ENCODE assay signal across 18 cellular contexts in genomic region chr6:39804666-39805065, GRCh38. TPM values are rescaled to one million over a fixed set of nuclear protein-coding genes. Genes with fewer than 3 reads are reported as not detected.
DNase-seq lines count a peak whose midpoint lies in the region; FAIRE-seq and TF ChIP-seq lines count a peak whose summit lies in the region.
"Had no signal": no experiment of that assay in that cellular context is flagged by ENCODE, and none has a peak within 500 bp of the region (broad histone marks: within the 10 kb centered on the region; RNA-seq: fewer than 3 reads in every experiment).

No MANE protein-coding gene starts in this region.

- H2BK5ac ChIP-seq in H9 (ENCODE audit: insufficient read length, low read length) = no peak overlapping the region

- no peaks in the 10 kb centered on the region for H3K9me3 ChIP-seq in H9 (ENCODE audit: control insufficient read depth, low read depth, low read length)
- H3K9me3 ChIP-seq: colonic mucosa, psoas muscle, vagina had no signal

- H2BK20ac ChIP-seq in H9 (ENCODE audit: low read depth, low read length, poor library complexity, severe bottlenecking) = no peak overlapping the region

- no peak overlapping the region for H3T11ph ChIP-seq in H9 (ENCODE audit: low read length)

- H4K91ac ChIP-seq in H9 (ENCODE audit: insufficient read length, low read depth, low read length) = no peak overlapping the region

- H3K27ac ChIP-seq in epithelial cell of prostate (no peak overlapping the region), H9 (ENCODE audit: insufficient read length, low read depth, low read length) (no peak overlapping the region), caudate nucleus (ENCODE audit: low read depth, low read length) (no peak overlapping the region)
- H3K27ac ChIP-seq: colonic mucosa, psoas muscle, vagina had no signal

- H4K8ac ChIP-seq in H9 (replicated peaks; ENCODE audit: insufficient read length, low read depth, low read length) = no peak overlapping the region

- POLR2A ChIA-PET in BJ (lab: Charles Lee) = no interaction called here

- H3K18ac ChIP-seq in H9 (ENCODE audit: insufficient read length, low read depth, low read length) = no peak overlapping the region

- no peak overlapping the region for H3K9ac ChIP-seq in H9 (ENCODE audit: extremely low read depth, insufficient read length, low read length)

- no peak overlapping the region for H3K14ac ChIP-seq in H9 (ENCODE audit: insufficient read depth, low read length)

- no peak overlapping the region for H2BK120ac ChIP-seq in H9 (ENCODE audit: low read depth, low read length, poor library complexity, severe bottlenecking)

- no peak overlapping the region for H3K23ac ChIP-seq in H9 (ENCODE audit: insufficient read length, low read depth, low read length)

- H3K4me1 Mint-ChIP-seq in osteocyte (ENCODE audit: unreplicated experiment) (peaks cover 61% of the 10 kb centered on the region), H9 (peaks cover 8 to 19% of the 10 kb centered on the region in 2 experiments)
- H3K4me1 Mint-ChIP-seq: activated naive CD4-positive, alpha-beta T cell treated with anti-CD3 and anti-CD28 coated beads, Interleukin-2, amount 50 U/mL, for 24 hours; immature natural killer cell had no signal

- no peak overlapping the region for H2AK5ac ChIP-seq in H9 (ENCODE audit: insufficient read length, low read length)

- peaks cover 3% of the 10 kb centered on the region; the same call in 1 of the 2 replicates for H3K4me1 ChIP-seq in H9 (ENCODE audit: insufficient read depth, low read length)
- H3K4me1 ChIP-seq: colonic mucosa had no signal

- no peaks in the 10 kb centered on the region for H3K9me3 Mint-ChIP-seq in osteocyte (ENCODE audit: unreplicated experiment)
- H3K9me3 Mint-ChIP-seq in H9 = no peaks in the 10 kb centered on the region
- H3K9me3 Mint-ChIP-seq: activated naive CD4-positive, alpha-beta T cell treated with anti-CD3 and anti-CD28 coated beads, Interleukin-2, amount 50 U/mL, for 24 hours; immature natural killer cell; WTC11 had no signal

- H2BK15ac ChIP-seq in H9 (ENCODE audit: low read depth, low read length) = no peak overlapping the region

- peaks cover 1% of the 10 kb centered on the region; the same call in 1 of the 2 replicates for H3K36me3 ChIP-seq in BJ (ENCODE audit: control insufficient read depth, insufficient read depth, low read length)
- H3K36me3 ChIP-seq: colonic mucosa, vagina had no signal

- H2BK12ac ChIP-seq in H9 (ENCODE audit: insufficient read length, low read depth, low read length) = no peak overlapping the region

- DNase-seq in BJ (ENCODE audit: low read depth) (peak; percentile 82), RCC 7860 (ENCODE audit: low spot score) (peak; percentile 38), epithelial cell of prostate (ENCODE audit: low read depth, low spot score) (peak; percentile 37), medulla oblongata (ENCODE audit: extremely low spot score) (peak; percentile 39), osteocyte (ENCODE audit: extremely low spot score, unreplicated experiment) (no peak), H9 (no peak), epidermal melanocyte (ENCODE audit: insufficient read length, low spot score) (no peak), caudate nucleus (lab: John Stamatoyannopoulos, UW) (no peak)
- DNase-seq: activated CD8-positive, alpha-beta memory T cell treated with anti-CD3 and anti-CD28 coated beads, Interleukin-2, amount 50 U/mL, for 4 hours; colonic mucosa; foreskin melanocyte; immature natural killer cell; NCI-H2081 treated with DMSO at 0.1 percent for 48 hours; psoas muscle; stimulated activated CD4-positive, alpha-beta T cell treated with anti-CD3 and anti-CD28 coated beads, Interleukin-1b, Interleukin-23, amount 100 ng/mL, for 48 hours had no signal

- no peak for FAIRE-seq in RCC 7860 (lab: Jason Lieb, UNC)

- H3K4me2 ChIP-seq in H9 (ENCODE audit: insufficient read depth, insufficient read length, low read length) = no peak overlapping the region

- H3K27me3 ChIP-seq in BJ (ENCODE audit: control insufficient read depth, insufficient read depth, low read length) = no peaks in the 10 kb centered on the region
- no peaks in the 10 kb centered on the region for H3K27me3 ChIP-seq in H9 (ENCODE audit: insufficient read depth, low read length)
- H3K27me3 ChIP-seq: colonic mucosa, vagina had no signal

- H3K27me3 Mint-ChIP-seq in osteocyte (ENCODE audit: unreplicated experiment) (no peaks in the 10 kb centered on the region), H9 (ENCODE audit: low read depth) (peaks cover 2% of the 10 kb centered on the region; the same call in 1 of the 2 replicates)

- no peaks in the 10 kb centered on the region for H4K20me1 ChIP-seq in H9 (ENCODE audit: control insufficient read depth, insufficient read depth, insufficient read length)

- H3K4ac ChIP-seq in H9 (ENCODE audit: low read depth, low read length) = no peak overlapping the region

- no peak overlapping the region for H3K27ac Mint-ChIP-seq in osteocyte (ENCODE audit: unreplicated experiment)
- no peak overlapping the region for H3K27ac Mint-ChIP-seq in H9
- H3K27ac Mint-ChIP-seq: activated naive CD4-positive, alpha-beta T cell treated with anti-CD3 and anti-CD28 coated beads, Interleukin-2, amount 50 U/mL, for 24 hours; immature natural killer cell; WTC11 had no signal

- H3K4me3 Mint-ChIP-seq in osteocyte (ENCODE audit: unreplicated experiment) = no peak overlapping the region
- no peak overlapping the region for H3K4me3 Mint-ChIP-seq in H9
- H3K4me3 Mint-ChIP-seq: activated naive CD4-positive, alpha-beta T cell treated with anti-CD3 and anti-CD28 coated beads, Interleukin-2, amount 50 U/mL, for 24 hours; immature natural killer cell; WTC11 had no signal

- H3K79me2 ChIP-seq in H9 (ENCODE audit: insufficient read depth, low read length) = no peaks in the 10 kb centered on the region

- no peak overlapping the region for H3K4me3 ChIP-seq in BJ (ENCODE audit: low read depth, low read length)
- H3K4me3 ChIP-seq: colonic mucosa, psoas muscle, vagina had no signal

- WGBS in H9 (ENCODE audit: extremely low coverage, insufficient read length, low lambda C conversion rate) = no CpG with 5 or more reads among the region's 3 CpGs

- H3K36me3 Mint-ChIP-seq in osteocyte (ENCODE audit: unreplicated experiment) (peaks cover 13% of the 10 kb centered on the region), H9 (ENCODE audit: insufficient read depth in 1 of 3, low read depth in 3 of 3) (no peaks in the 10 kb centered on the region)
- H3K36me3 Mint-ChIP-seq: activated naive CD4-positive, alpha-beta T cell treated with anti-CD3 and anti-CD28 coated beads, Interleukin-2, amount 50 U/mL, for 24 hours; immature natural killer cell; WTC11 had no signal

- no peak overlapping the region for H3K56ac ChIP-seq in H9 (ENCODE audit: insufficient read length, low read depth, low read length)

- no peak overlapping the region for H4K5ac ChIP-seq in H9 (ENCODE audit: insufficient read length, low read depth, low read length)

- H3K23me2 ChIP-seq in H9 (ENCODE audit: insufficient read length, low read depth, low read length, poor library complexity, severe bottlenecking) = no peaks in the 10 kb centered on the region

- no peaks in the 10 kb centered on the region for H3K79me1 ChIP-seq in H9 (ENCODE audit: insufficient read depth, low read depth, low read length, poor library complexity, severe bottlenecking)

- TF ChIP-seq CTCF in BJ (IDR thresholded peaks at IDR 0.05; ENCODE audit: insufficient read depth, low read depth, low read length) (no peak), osteocyte (IDR thresholded peaks at IDR 0.05) (no peak), H9 (conservative IDR thresholded peaks at IDR 0.05) (no peak)

- CTCF ChIA-PET in BJ (lab: Yijun Ruan, JAX) = interaction anchor here (0.8 to 1.7 kb wide), 6 partner anchors 9 to 140 kb away, joined by 3 to 5 read pairs (median 4); no protein-coding TSS in a partner anchor

- H2AFZ ChIP-seq in H9 (ENCODE audit: low read length) = no peak overlapping the region

RNA-seq across cellular contexts. Expression of gene DAAM2, which starts 12.5 kb away (rescaled TPM):
- 39.7 and 60.6 TPM in 2 replicates for polyA plus RNA-seq in BJ (2011; rRNA removed)
- polyA minus RNA-seq in BJ (2011; rRNA and poly(A)+ RNA removed) = 41.7 and 42.6 TPM in 2 replicates
- total RNA-seq in osteocyte = 87.2 and 92.1 TPM in 2 replicates
- 1.0 and 1.1 TPM in 2 replicates for total RNA-seq in H9 (2021)
- polyA plus RNA-seq: immature natural killer cell had no signal

Comparison
In these comparisons a context has a peak if more than half of its experiments do, and no peak if none do; other contexts are left out.
1. DNase-seq: peak in BJ (single experiment), RCC 7860 (single experiment), epithelial cell of prostate (single experiment) and medulla oblongata (single experiment); none in osteocyte (single experiment), H9 (single experiment), epidermal melanocyte (single experiment) and caudate nucleus (0 of 61).
2. RNA of gene DAAM2, which starts 12.5 kb away (total RNA-seq): 87.2 to 92.1 TPM in osteocyte; 1.0 to 1.1 TPM in H9; every median in the first group is over 10 times any median in the second.